ENCODE assay signal across 1 cellular context in genomic region chr12:96906849-96907664, GRCh38.
A peak's percentile ranks its signal among the peaks of the same experiment; 100 is the strongest.
TF ChIP-seq lines count a peak whose summit lies in the region.

Gene NEDD1 (plus strand): TSS chr12:96907257. CDS start chr12:96909760, 2,503 bp downstream.

TF ChIP-seq in HepG2, 621 proteins besides CTCF, POLR2A, EP300 and RAD21 (continued from another document and continues in another):
- TF ChIP-seq NFYB (CRISPR knock-in tag; IDR thresholded peaks at IDR 0.05) (no peak), UBTF (CRISPR knock-in tag; IDR thresholded peaks at IDR 0.05) (peak; percentile 94), THAP11 (CRISPR knock-in tag; IDR thresholded peaks at IDR 0.05) (peak; percentile 83), SNAPC4 (CRISPR knock-in tag; IDR thresholded peaks at IDR 0.05) (no peak), IRF9 (CRISPR knock-in tag; IDR thresholded peaks at IDR 0.05; ENCODE audit: borderline replicate concordance) (peak; percentile 34; the same call in 1 of the 2 replicates), BRF2 (CRISPR knock-in tag; IDR thresholded peaks at IDR 0.05) (peak; percentile 72; the same call in 1 of the 2 replicates), ZNF777 (CRISPR knock-in tag; IDR thresholded peaks at IDR 0.05) (peak; percentile 75), ZBTB7A (CRISPR knock-in tag; IDR thresholded peaks at IDR 0.05) (peak; percentile 52; the same call in 1 of the 2 replicates), ZFP36 (IDR thresholded peaks at IDR 0.05; ENCODE audit: borderline replicate concordance, low read depth, low read length, partially characterized antibody) (no peak), E2F1 (CRISPR knock-in tag; IDR thresholded peaks at IDR 0.05) (peak; percentile 92; the same call in 1 of the 2 replicates), PLRG1 (conservative IDR thresholded peaks at IDR 0.05) (no peak), ZNF503 (CRISPR knock-in tag; IDR thresholded peaks at IDR 0.05) (peak; percentile 65; the same call in 1 of the 2 replicates), FOXO1 (CRISPR knock-in tag; IDR thresholded peaks at IDR 0.05) (peak; percentile 31), SOX6 (IDR thresholded peaks at IDR 0.05) (no peak), SOX6 (CRISPR knock-in tag; IDR thresholded peaks at IDR 0.05) (peak; percentile 79), EED (CRISPR knock-in tag; IDR thresholded peaks at IDR 0.05) (no peak), DRAP1 (CRISPR knock-in tag; IDR thresholded peaks at IDR 0.05) (peak; percentile 79), NFKB2 (CRISPR knock-in tag; IDR thresholded peaks at IDR 0.05; ENCODE audit: borderline replicate concordance) (peak; percentile 42; the same call in 1 of the 2 replicates), PHF5A (CRISPR knock-in tag; IDR thresholded peaks at IDR 0.05; ENCODE audit: low read depth, unreplicated experiment) (peak; percentile 41), SNAPC5 (CRISPR knock-in tag; IDR thresholded peaks at IDR 0.05; ENCODE audit: borderline replicate concordance) (peak; percentile 86; the same call in 1 of the 2 replicates), CHD2 (IDR thresholded peaks at IDR 0.05; ENCODE audit: low read depth, low read length) (no peak; the same call in 1 of the 2 replicates), PRDM4 (CRISPR knock-in tag; IDR thresholded peaks at IDR 0.05; ENCODE audit: borderline replicate concordance) (0 out of 2 replicates have a peak, but pooled peaks have one; percentile 70), ZNF230 (CRISPR knock-in tag; IDR thresholded peaks at IDR 0.05) (0 out of 2 replicates have a peak, but pooled peaks have one; percentile 19), ZNF761 (CRISPR knock-in tag; conservative IDR thresholded peaks at IDR 0.05) (peak; percentile 82), ZBTB39 (CRISPR knock-in tag; IDR thresholded peaks at IDR 0.05) (peak; percentile 89; the same call in 1 of the 2 replicates), TAF1 (CRISPR knock-in tag; IDR thresholded peaks at IDR 0.05) (peak; percentile 66; the same call in 1 of the 2 replicates), KDM4B (CRISPR knock-in tag; IDR thresholded peaks at IDR 0.05) (peak; percentile 48; the same call in 1 of the 2 replicates), ZNF556 (CRISPR knock-in tag; IDR thresholded peaks at IDR 0.05; ENCODE audit: borderline replicate concordance) (peak; percentile 70; the same call in 1 of the 2 replicates), THAP7 (CRISPR knock-in tag; IDR thresholded peaks at IDR 0.05) (no peak), STAT5B (CRISPR knock-in tag; IDR thresholded peaks at IDR 0.05) (no peak), ZNF547 (CRISPR knock-in tag; IDR thresholded peaks at IDR 0.05) (peak; percentile 90), ZNF350 (CRISPR knock-in tag; IDR thresholded peaks at IDR 0.05; ENCODE audit: borderline replicate concordance, low read depth) (peak; percentile 50), RXRA (CRISPR knock-in tag; IDR thresholded peaks at IDR 0.05) (peak; percentile 86), ZNF513 (CRISPR knock-in tag; conservative IDR thresholded peaks at IDR 0.05) (no peak), SRSF4 (IDR thresholded peaks at IDR 0.05; ENCODE audit: low read depth, low read length, poor library complexity, severe bottlenecking) (no peak), NONO (IDR thresholded peaks at IDR 0.05) (no peak), NONO (CRISPR knock-in tag; conservative IDR thresholded peaks at IDR 0.05) (peak; percentile 85), NFE2 (CRISPR knock-in tag; IDR thresholded peaks at IDR 0.05) (no peak)
